Comparison of ENCODE assay signal across 1 cellular context in genomic region chr5:132422720-132423442, GRCh38.
A peak's percentile ranks its signal among the peaks of the same experiment; 100 is the strongest.
TF ChIP-seq lines count a peak whose summit lies in the region.

No MANE protein-coding gene starts in this region.

TF ChIP-seq in HepG2, 621 proteins besides CTCF, POLR2A, EP300 and RAD21 (continued from another document and continues in another):
- TF ChIP-seq HOXA5 (CRISPR knock-in tag; IDR thresholded peaks at IDR 0.05) (no peak), ZNF20 (CRISPR knock-in tag; IDR thresholded peaks at IDR 0.05) (no peak), REST (IDR thresholded peaks at IDR 0.05; ENCODE audit: borderline replicate concordance in 1 of 2, low read depth in 1 of 2, low read length in 2 of 2) (no peak), ZNF276 (CRISPR knock-in tag; IDR thresholded peaks at IDR 0.05; ENCODE audit: low read depth) (no peak), HOXD1 (CRISPR knock-in tag; IDR thresholded peaks at IDR 0.05) (no peak), PATZ1 (CRISPR knock-in tag; IDR thresholded peaks at IDR 0.05) (0 out of 2 replicates have a peak, but pooled peaks have one; percentile 19), THAP7 (CRISPR knock-in tag; IDR thresholded peaks at IDR 0.05) (no peak), AGO2 (optimal IDR thresholded peaks at IDR 0.05; ENCODE audit: low read depth, low read length) (no peak), GATAD1 (CRISPR knock-in tag; IDR thresholded peaks at IDR 0.05) (peak; percentile 36; the same call in 1 of the 2 replicates), ZNF883 (CRISPR knock-in tag; IDR thresholded peaks at IDR 0.05; ENCODE audit: not compliant biosample characterization) (no peak), NAIF1 (CRISPR knock-in tag; IDR thresholded peaks at IDR 0.05; ENCODE audit: borderline replicate concordance) (no peak), ZNF138 (CRISPR knock-in tag; IDR thresholded peaks at IDR 0.05; ENCODE audit: low read depth) (no peak), MZF1 (CRISPR knock-in tag; IDR thresholded peaks at IDR 0.05; ENCODE audit: borderline replicate concordance) (no peak), ZBTB1 (CRISPR knock-in tag; IDR thresholded peaks at IDR 0.05; ENCODE audit: borderline replicate concordance) (no peak), HNRNPK (IDR thresholded peaks at IDR 0.05; ENCODE audit: low read depth, low read length, poor library complexity, severe bottlenecking) (no peak), ZNF670 (CRISPR knock-in tag; IDR thresholded peaks at IDR 0.05; ENCODE audit: borderline replicate concordance) (no peak), ZNF17 (CRISPR knock-in tag; IDR thresholded peaks at IDR 0.05) (no peak), TERF1 (CRISPR knock-in tag; IDR thresholded peaks at IDR 0.05) (no peak), ZFP36L1 (CRISPR knock-in tag; IDR thresholded peaks at IDR 0.05) (no peak), HNF4G (IDR thresholded peaks at IDR 0.05; ENCODE audit: borderline replicate concordance, low read depth, low read length) (peak; percentile 39; the same call in 1 of the 2 replicates), HNF4G (CRISPR knock-in tag; IDR thresholded peaks at IDR 0.05; ENCODE audit: borderline replicate concordance, low read depth) (no peak), THRA (CRISPR knock-in tag; IDR thresholded peaks at IDR 0.05; ENCODE audit: borderline replicate concordance) (peak; percentile 99), KLF9 (CRISPR knock-in tag; IDR thresholded peaks at IDR 0.05; ENCODE audit: low read depth) (no peak), RBFOX2 (IDR thresholded peaks at IDR 0.05; ENCODE audit: low read depth, low read length) (no peak), TOE1 (CRISPR knock-in tag; IDR thresholded peaks at IDR 0.05) (no peak), ZBTB21 (CRISPR knock-in tag; IDR thresholded peaks at IDR 0.05) (no peak), TOPORS (CRISPR knock-in tag; IDR thresholded peaks at IDR 0.05) (no peak), SOX5 (CRISPR knock-in tag; IDR thresholded peaks at IDR 0.05; ENCODE audit: borderline replicate concordance) (peak; percentile 78), ZNF780A (CRISPR knock-in tag; IDR thresholded peaks at IDR 0.05) (no peak), ZNF451 (CRISPR knock-in tag; IDR thresholded peaks at IDR 0.05) (no peak), ZNF629 (CRISPR knock-in tag; conservative IDR thresholded peaks at IDR 0.05) (no peak), ZNF350 (CRISPR knock-in tag; IDR thresholded peaks at IDR 0.05; ENCODE audit: borderline replicate concordance, low read depth) (peak; percentile 48; the same call in 1 of the 2 replicates), TGIF2 (CRISPR knock-in tag; IDR thresholded peaks at IDR 0.05) (no peak), NCOA5 (CRISPR knock-in tag; IDR thresholded peaks at IDR 0.05) (no peak), ISL2 (CRISPR knock-in tag; IDR thresholded peaks at IDR 0.05) (no peak)
- TF ChIP-seq, protein P1, sequence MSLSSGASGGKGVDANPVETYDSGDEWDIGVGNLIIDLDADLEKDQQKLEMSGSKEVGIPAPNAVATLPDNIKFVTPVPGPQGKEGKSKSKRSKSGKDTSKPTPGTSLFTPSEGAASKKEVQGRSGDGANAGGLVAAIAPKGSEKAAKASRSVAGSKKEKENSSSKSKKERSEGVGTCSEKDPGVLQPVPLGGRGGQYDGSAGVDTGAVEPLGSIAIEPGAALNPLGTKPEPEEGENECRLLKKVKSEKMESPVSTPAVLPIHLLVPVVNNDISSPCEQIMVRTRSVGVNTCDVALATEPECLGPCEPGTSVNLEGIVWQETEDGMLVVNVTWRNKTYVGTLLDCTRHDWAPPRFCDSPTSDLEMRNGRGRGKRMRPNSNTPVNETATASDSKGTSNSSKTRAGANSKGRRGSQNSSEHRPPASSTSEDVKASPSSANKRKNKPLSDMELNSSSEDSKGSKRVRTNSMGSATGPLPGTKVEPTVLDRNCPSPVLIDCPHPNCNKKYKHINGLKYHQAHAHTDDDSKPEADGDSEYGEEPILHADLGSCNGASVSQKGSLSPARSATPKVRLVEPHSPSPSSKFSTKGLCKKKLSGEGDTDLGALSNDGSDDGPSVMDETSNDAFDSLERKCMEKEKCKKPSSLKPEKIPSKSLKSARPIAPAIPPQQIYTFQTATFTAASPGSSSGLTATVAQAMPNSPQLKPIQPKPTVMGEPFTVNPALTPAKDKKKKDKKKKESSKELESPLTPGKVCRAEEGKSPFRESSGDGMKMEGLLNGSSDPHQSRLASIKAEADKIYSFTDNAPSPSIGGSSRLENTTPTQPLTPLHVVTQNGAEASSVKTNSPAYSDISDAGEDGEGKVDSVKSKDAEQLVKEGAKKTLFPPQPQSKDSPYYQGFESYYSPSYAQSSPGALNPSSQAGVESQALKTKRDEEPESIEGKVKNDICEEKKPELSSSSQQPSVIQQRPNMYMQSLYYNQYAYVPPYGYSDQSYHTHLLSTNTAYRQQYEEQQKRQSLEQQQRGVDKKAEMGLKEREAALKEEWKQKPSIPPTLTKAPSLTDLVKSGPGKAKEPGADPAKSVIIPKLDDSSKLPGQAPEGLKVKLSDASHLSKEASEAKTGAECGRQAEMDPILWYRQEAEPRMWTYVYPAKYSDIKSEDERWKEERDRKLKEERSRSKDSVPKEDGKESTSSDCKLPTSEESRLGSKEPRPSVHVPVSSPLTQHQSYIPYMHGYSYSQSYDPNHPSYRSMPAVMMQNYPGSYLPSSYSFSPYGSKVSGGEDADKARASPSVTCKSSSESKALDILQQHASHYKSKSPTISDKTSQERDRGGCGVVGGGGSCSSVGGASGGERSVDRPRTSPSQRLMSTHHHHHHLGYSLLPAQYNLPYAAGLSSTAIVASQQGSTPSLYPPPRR (CRISPR knock-in tag; IDR thresholded peaks at IDR 0.05; ENCODE audit: borderline replicate concordance), result peak; percentile 38; the same call in 1 of the 2 replicates
- TF ChIP-seq, protein P2, sequence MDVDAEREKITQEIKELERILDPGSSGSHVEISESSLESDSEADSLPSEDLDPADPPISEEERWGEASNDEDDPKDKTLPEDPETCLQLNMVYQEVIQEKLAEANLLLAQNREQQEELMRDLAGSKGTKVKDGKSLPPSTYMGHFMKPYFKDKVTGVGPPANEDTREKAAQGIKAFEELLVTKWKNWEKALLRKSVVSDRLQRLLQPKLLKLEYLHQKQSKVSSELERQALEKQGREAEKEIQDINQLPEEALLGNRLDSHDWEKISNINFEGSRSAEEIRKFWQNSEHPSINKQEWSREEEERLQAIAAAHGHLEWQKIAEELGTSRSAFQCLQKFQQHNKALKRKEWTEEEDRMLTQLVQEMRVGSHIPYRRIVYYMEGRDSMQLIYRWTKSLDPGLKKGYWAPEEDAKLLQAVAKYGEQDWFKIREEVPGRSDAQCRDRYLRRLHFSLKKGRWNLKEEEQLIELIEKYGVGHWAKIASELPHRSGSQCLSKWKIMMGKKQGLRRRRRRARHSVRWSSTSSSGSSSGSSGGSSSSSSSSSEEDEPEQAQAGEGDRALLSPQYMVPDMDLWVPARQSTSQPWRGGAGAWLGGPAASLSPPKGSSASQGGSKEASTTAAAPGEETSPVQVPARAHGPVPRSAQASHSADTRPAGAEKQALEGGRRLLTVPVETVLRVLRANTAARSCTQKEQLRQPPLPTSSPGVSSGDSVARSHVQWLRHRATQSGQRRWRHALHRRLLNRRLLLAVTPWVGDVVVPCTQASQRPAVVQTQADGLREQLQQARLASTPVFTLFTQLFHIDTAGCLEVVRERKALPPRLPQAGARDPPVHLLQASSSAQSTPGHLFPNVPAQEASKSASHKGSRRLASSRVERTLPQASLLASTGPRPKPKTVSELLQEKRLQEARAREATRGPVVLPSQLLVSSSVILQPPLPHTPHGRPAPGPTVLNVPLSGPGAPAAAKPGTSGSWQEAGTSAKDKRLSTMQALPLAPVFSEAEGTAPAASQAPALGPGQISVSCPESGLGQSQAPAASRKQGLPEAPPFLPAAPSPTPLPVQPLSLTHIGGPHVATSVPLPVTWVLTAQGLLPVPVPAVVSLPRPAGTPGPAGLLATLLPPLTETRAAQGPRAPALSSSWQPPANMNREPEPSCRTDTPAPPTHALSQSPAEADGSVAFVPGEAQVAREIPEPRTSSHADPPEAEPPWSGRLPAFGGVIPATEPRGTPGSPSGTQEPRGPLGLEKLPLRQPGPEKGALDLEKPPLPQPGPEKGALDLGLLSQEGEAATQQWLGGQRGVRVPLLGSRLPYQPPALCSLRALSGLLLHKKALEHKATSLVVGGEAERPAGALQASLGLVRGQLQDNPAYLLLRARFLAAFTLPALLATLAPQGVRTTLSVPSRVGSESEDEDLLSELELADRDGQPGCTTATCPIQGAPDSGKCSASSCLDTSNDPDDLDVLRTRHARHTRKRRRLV (CRISPR knock-in tag; IDR thresholded peaks at IDR 0.05), result no peak
- TF ChIP-seq, protein P3, sequence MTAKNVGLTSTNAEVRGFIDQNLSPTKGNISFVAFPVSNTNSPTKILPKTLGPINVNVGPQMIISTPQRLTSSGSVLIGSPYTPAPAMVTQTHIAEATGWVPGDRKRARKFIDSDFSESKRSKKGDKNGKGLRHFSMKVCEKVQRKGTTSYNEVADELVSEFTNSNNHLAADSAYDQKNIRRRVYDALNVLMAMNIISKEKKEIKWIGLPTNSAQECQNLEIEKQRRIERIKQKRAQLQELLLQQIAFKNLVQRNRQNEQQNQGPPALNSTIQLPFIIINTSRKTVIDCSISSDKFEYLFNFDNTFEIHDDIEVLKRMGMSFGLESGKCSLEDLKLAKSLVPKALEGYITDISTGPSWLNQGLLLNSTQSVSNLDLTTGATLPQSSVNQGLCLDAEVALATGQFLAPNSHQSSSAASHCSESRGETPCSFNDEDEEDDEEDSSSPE (CRISPR knock-in tag; IDR thresholded peaks at IDR 0.05), result 0 out of 2 replicates have a peak, but pooled peaks have one; percentile 28
